ENCODE assay signal across 11 cellular contexts in the genomic region with DNA sequence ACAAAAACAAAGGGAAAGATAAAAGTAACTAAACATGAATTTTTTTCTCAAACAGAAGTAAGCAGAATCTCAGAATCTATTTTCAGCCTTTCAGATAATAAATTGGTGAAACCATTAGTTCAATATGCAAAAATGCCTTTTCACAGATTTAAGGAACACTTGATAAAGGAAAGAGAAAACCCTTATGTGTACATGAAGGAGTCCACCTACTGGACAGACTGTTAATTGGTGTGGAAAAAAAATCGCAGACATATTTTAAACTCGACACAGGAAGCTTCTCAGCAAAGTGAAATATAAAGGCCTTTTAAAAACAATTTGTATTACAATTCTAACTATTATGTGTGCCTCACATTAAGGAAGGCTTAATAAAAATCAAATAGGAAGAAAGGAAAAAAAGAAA. TPM values are rescaled to one million over a fixed set of nuclear protein-coding genes. Genes with fewer than 3 reads are reported as not detected.
DNase-seq lines count a peak whose midpoint lies in the region; ATAC-seq and TF ChIP-seq lines count a peak whose summit lies in the region.
"Had no signal": no experiment of that assay in that cellular context is flagged by ENCODE, and none has a peak within 500 bp of the region (broad histone marks: within the 10 kb centered on the region; RNA-seq: fewer than 3 reads in every experiment).

No MANE protein-coding gene starts in this region.

- peak; percentile 68 for TF ChIP-seq CTCF in AG04450 (IDR thresholded peaks at IDR 0.05; ENCODE audit: low read depth, low read length)

- POLR2A ChIA-PET in AG04450 (lab: Yijun Ruan, JAX): no interaction called here

- H3K9me3 ChIP-seq in AG04450 (ENCODE audit: control insufficient read depth, insufficient read depth, low read length): no peaks in the 10 kb centered on the region

- ATAC-seq in SK-N-SH treated with all-trans-retinoic acid at 6 μM for 48 hours: peak; percentile 52; the same call in 2 of the 3 replicates

- H3K27me3 ChIP-seq in AG04450 (ENCODE audit: control insufficient read depth, insufficient read depth, low read length): no peaks in the 10 kb centered on the region

- no peak overlapping the region for H3K27ac ChIP-seq in AG04450 (ENCODE audit: low read depth, low read length)
- H3K27ac ChIP-seq: HL-60 had no signal

- no peak overlapping the region for H3K4me3 ChIP-seq in AG04450 (ENCODE audit: low read depth, low read length)

- CTCF ChIA-PET in AG04450 (lab: Charles Lee): interaction anchor here (0.6 to 1.0 kb wide), 4 partner anchors 13 to 755 kb away, joined by 3 to 6 read pairs (median 4); no protein-coding TSS in a partner anchor

- DNase-seq in AG04450 (ENCODE audit: low read depth, low spot score): no peak
- peak; percentile 31 for DNase-seq in H4 (ENCODE audit: low spot score)
- peak; percentile 5 for DNase-seq in globus pallidus (ENCODE audit: low spot score)
- DNase-seq in GOT3 (lab: John Stamatoyannopoulos, UW): no peak
- no peak for DNase-seq in effector CD4-positive, alpha-beta T cell
- no peak for DNase-seq in activated naive CD4-positive, alpha-beta T cell treated with anti-CD3 and anti-CD28 coated beads, Interleukin-2, amount 50 U/mL, for 16 hours
- DNase-seq in SK-N-DZ (ENCODE audit: low spot score): no peak
- DNase-seq: DMS153, naive B cell had no signal

TF ChIP-seq in SK-N-SH treated with all-trans-retinoic acid at 6 μM for 48 hours, 23 proteins besides CTCF, POLR2A, EP300 and RAD21:
- TF ChIP-seq CSDC2 (CRISPR knock-in tag; IDR thresholded peaks at IDR 0.05) (no peak), TOX (CRISPR knock-in tag; IDR thresholded peaks at IDR 0.05; ENCODE audit: borderline replicate concordance) (no peak), ESRRG (CRISPR knock-in tag; IDR thresholded peaks at IDR 0.05) (no peak), TCF4 (CRISPR knock-in tag; IDR thresholded peaks at IDR 0.05; ENCODE audit: borderline replicate concordance) (no peak), SNAI2 (CRISPR knock-in tag; IDR thresholded peaks at IDR 0.05) (no peak), GLIS3 (CRISPR knock-in tag; IDR thresholded peaks at IDR 0.05) (no peak)
- TF ChIP-seq, protein P1, sequence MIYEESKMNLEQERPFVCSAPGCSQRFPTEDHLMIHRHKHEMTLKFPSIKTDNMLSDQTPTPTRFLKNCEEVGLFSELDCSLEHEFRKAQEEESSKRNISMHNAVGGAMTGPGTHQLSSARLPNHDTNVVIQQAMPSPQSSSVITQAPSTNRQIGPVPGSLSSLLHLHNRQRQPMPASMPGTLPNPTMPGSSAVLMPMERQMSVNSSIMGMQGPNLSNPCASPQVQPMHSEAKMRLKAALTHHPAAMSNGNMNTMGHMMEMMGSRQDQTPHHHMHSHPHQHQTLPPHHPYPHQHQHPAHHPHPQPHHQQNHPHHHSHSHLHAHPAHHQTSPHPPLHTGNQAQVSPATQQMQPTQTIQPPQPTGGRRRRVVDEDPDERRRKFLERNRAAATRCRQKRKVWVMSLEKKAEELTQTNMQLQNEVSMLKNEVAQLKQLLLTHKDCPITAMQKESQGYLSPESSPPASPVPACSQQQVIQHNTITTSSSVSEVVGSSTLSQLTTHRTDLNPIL (CRISPR knock-in tag; IDR thresholded peaks at IDR 0.05; ENCODE audit: low read depth): no peak
- TF ChIP-seq, protein P2, sequence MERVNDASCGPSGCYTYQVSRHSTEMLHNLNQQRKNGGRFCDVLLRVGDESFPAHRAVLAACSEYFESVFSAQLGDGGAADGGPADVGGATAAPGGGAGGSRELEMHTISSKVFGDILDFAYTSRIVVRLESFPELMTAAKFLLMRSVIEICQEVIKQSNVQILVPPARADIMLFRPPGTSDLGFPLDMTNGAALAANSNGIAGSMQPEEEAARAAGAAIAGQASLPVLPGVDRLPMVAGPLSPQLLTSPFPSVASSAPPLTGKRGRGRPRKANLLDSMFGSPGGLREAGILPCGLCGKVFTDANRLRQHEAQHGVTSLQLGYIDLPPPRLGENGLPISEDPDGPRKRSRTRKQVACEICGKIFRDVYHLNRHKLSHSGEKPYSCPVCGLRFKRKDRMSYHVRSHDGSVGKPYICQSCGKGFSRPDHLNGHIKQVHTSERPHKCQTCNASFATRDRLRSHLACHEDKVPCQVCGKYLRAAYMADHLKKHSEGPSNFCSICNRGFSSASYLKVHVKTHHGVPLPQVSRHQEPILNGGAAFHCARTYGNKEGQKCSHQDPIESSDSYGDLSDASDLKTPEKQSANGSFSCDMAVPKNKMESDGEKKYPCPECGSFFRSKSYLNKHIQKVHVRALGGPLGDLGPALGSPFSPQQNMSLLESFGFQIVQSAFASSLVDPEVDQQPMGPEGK (CRISPR knock-in tag; IDR thresholded peaks at IDR 0.05; ENCODE audit: borderline replicate concordance): no peak

RNA-seq across cellular contexts. Expression of a gene that starts 22.3 kb away (rescaled TPM):
- not detected in 2 replicates for polyA plus RNA-seq in AG04450 (2011; rRNA removed)
- polyA minus RNA-seq in AG04450 (2011; rRNA and poly(A)+ RNA removed): not detected in 2 replicates
- total RNA-seq in H4 (2014; rRNA removed; shearing (Covaris generic)): not detected in 2 replicates
- not detected in 2 replicates for polyA plus RNA-seq in SK-N-DZ (2014; cell fraction: cytosol; rRNA removed)
- not detected in 2 replicates for polyA plus RNA-seq in SK-N-DZ (2014; cell fraction: nucleus; rRNA removed)

Comparison
In these comparisons a context has a peak if more than half of its experiments do, and no peak if none do; other contexts are left out.
1. DNase-seq: peak in H4 (single experiment) and globus pallidus (single experiment); none in AG04450 (single experiment), GOT3 (single experiment), effector CD4-positive, alpha-beta T cell (single experiment), activated naive CD4-positive, alpha-beta T cell treated with anti-CD3 and anti-CD28 coated beads, Interleukin-2, amount 50 U/mL, for 16 hours (single experiment) and SK-N-DZ (single experiment).